Comparison of ENCODE assay signal across 12 cellular contexts in the genomic region with DNA sequence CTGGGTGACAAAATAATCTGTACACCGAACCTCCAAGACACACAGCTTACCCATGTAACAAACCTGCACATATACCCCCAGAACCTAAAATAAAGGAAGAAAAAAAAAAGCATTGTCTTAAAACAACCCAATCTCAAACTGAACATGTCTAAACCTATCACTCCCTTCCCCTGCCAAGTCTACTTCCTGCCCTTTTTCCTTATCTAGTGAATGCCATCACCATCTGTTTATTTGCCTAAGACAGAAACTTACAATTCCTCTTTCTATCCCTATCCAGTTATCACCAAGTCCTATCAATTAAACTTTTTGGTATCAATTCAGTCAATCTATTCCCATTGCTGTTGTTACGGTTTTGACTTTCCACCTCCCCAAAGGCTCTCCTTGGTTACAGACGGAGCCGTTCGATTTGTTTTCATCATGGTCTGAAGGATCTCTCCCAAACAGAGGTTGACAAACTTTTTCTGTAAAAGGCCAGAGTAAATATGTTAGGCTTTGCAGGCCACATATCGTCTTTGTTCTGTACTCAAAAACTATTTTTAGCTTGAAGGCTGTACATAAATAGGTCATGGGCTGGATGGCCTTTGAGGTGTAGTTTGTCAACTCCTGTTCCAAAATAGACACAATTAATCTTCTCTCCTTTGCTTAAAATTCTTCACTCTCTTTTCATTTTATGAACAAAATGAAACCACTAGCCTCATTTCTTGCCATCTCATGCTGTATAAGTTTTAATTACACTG. TPM values are rescaled to one million over a fixed set of nuclear protein-coding genes. Genes with fewer than 3 reads are reported as not detected.
DNase-seq lines count a peak whose midpoint lies in the region; ATAC-seq and TF ChIP-seq lines count a peak whose summit lies in the region.
"Had no signal": no experiment of that assay in that cellular context is flagged by ENCODE, and none has a peak within 500 bp of the region (broad histone marks: within the 10 kb centered on the region; RNA-seq: fewer than 3 reads in every experiment).

No MANE protein-coding gene starts in this region.

- H3K27ac Mint-ChIP-seq in activated T-helper 17 cell treated with anti-CD3 and anti-CD28 coated beads, Interleukin-2, amount 50 U/mL, for 72 hours: peak overlapping the region; percentile 62

- intact Hi-C loops in A673 (cut with micrococcal nuclease; ENCODE audit: unreplicated experiment) (no loop called here), left ventricle myocardium inferior (cut with micrococcal nuclease) (no loop called here)

- H3K9me3 ChIP-seq in A673 (ENCODE audit: low read depth, low read length, poor library complexity, severe bottlenecking) (no peaks in the 10 kb centered on the region), left ventricle myocardium inferior (replicated peaks) (no peaks in the 10 kb centered on the region)

- H3K4me1 ChIP-seq in A673 (ENCODE audit: insufficient read depth, low read length, poor library complexity, severe bottlenecking): no peaks in the 10 kb centered on the region
- H3K4me1 ChIP-seq in left ventricle myocardium inferior: peaks cover 29% of the 10 kb centered on the region

- H3K36me3 Mint-ChIP-seq in activated T-helper 17 cell treated with anti-CD3 and anti-CD28 coated beads, Interleukin-2, amount 50 U/mL, for 72 hours (ENCODE audit: low read depth): peaks cover 92% of the 10 kb centered on the region

- POLR2A ChIA-PET in A673 (lab: Charles Lee; ENCODE audit: low non-redundant PET): interaction anchor here (0.7 kb wide), 1 partner anchor 10 kb away, joined by 10 read pairs; no protein-coding TSS in a partner anchor

- BruUV-seq in A673 (replicated peaks; lab: Mats Ljungman, UMichigan): no TSS peak

- H3K9me3 Mint-ChIP-seq in activated T-helper 17 cell treated with anti-CD3 and anti-CD28 coated beads, Interleukin-2, amount 50 U/mL, for 72 hours: no peaks in the 10 kb centered on the region
- H3K9me3 Mint-ChIP-seq: natural killer cell treated with Interleukin-12 subunit alpha and Interleukin-12 subunit beta and Interleukin-15 and Interleukin-18, amount 100 ng/mL, for 72 hours had no signal

- H3K4me3 Mint-ChIP-seq in activated T-helper 17 cell treated with anti-CD3 and anti-CD28 coated beads, Interleukin-2, amount 50 U/mL, for 72 hours: peak overlapping the region; percentile 15
- H3K4me3 Mint-ChIP-seq: natural killer cell treated with Interleukin-12 subunit alpha and Interleukin-12 subunit beta and Interleukin-15 and Interleukin-18, amount 100 ng/mL, for 72 hours had no signal

- CTCF ChIA-PET in A673 (lab: Charles Lee): no interaction called here

- H3K36me3 ChIP-seq in A673 (ENCODE audit: insufficient read depth, low read length, poor library complexity, severe bottlenecking): peaks cover 57% of the 10 kb centered on the region
- H3K36me3 ChIP-seq in left ventricle myocardium inferior: peaks cover 65% of the 10 kb centered on the region

- H3K27ac ChIP-seq in A673 (ENCODE audit: low read depth, low read length, poor library complexity, severe bottlenecking): peak overlapping the region; percentile 48
- H3K27ac ChIP-seq in left ventricle myocardium inferior (replicated peaks): peak overlapping the region; percentile 76
- H3K27ac ChIP-seq: SK-N-MC had no signal

- H3K27me3 ChIP-seq in A673 (replicated peaks; ENCODE audit: insufficient read depth, low read depth, low read length, poor library complexity) (no peaks in the 10 kb centered on the region), left ventricle myocardium inferior (ENCODE audit: low read depth) (no peaks in the 10 kb centered on the region)

- ATAC-seq in activated T-helper 17 cell treated with anti-CD3 and anti-CD28 coated beads, Interleukin-2, amount 50 U/mL, for 72 hours (replicated peaks): no peak
- no peak for ATAC-seq in GM18868 (IDR thresholded peaks at IDR 0.05; ENCODE audit: unreplicated experiment)
- ATAC-seq: natural killer cell treated with Interleukin-12 subunit alpha and Interleukin-12 subunit beta and Interleukin-15 and Interleukin-18, amount 100 ng/mL, for 72 hours had no signal

- peaks cover 21% of the 10 kb centered on the region for H3K4me1 Mint-ChIP-seq in activated T-helper 17 cell treated with anti-CD3 and anti-CD28 coated beads, Interleukin-2, amount 50 U/mL, for 72 hours

- no peak for TF ChIP-seq CTCF in A673 (conservative IDR thresholded peaks at IDR 0.05; ENCODE audit: low read depth, low read length)
- no peak for TF ChIP-seq CTCF in left ventricle myocardium inferior (IDR thresholded peaks at IDR 0.05; ENCODE audit: borderline replicate concordance)

- no peak overlapping the region for H3K4me3 ChIP-seq in A673 (ENCODE audit: low read depth, low read length, poor library complexity, severe bottlenecking)
- H3K4me3 ChIP-seq in left ventricle myocardium inferior: peak overlapping the region; percentile 2
- H3K4me3 ChIP-seq: SK-N-MC had no signal

- no peaks in the 10 kb centered on the region for H3K27me3 Mint-ChIP-seq in activated T-helper 17 cell treated with anti-CD3 and anti-CD28 coated beads, Interleukin-2, amount 50 U/mL, for 72 hours
- H3K27me3 Mint-ChIP-seq: natural killer cell treated with Interleukin-12 subunit alpha and Interleukin-12 subunit beta and Interleukin-15 and Interleukin-18, amount 100 ng/mL, for 72 hours had no signal

- no peak for DNase-seq in A673 (ENCODE audit: low spot score)
- DNase-seq in GF-D8 (lab: John Stamatoyannopoulos, UW): peak; percentile 8
- no peak for DNase-seq in left ventricle myocardium inferior
- DNase-seq in NCI-H510A treated with DMSO at 0.1 percent for 48 hours (lab: John Stamatoyannopoulos, UW): no peak
- no peak for DNase-seq in cortex of kidney (lab: John Stamatoyannopoulos, UW)
- no peak for DNase-seq in NCI-H1092 treated with DMSO at 0.1 percent for 48 hours (lab: John Stamatoyannopoulos, UW)
- DNase-seq: activated CD4-positive, alpha-beta T cell treated with anti-CD3 and anti-CD28 coated beads, Interleukin-2, amount 50 U/mL, for 48 hours; NCI-H1105 had no signal

RNA-seq across cellular contexts. Expression of gene NOL8, which starts 12.1 kb away (rescaled TPM):
- total RNA-seq in A673 (2021) (53.4 and 59.7 TPM in 2 replicates), left ventricle myocardium inferior (12.7 TPM)
- total RNA-seq in activated T-helper 17 cell treated with anti-CD3 and anti-CD28 coated beads, Interleukin-2, amount 50 U/mL, for 72 hours: 10 to 100 TPM; 62.3 to 62.7 TPM

RNA-seq across cellular contexts. Expression of gene CENPP, which starts 12.7 kb away (rescaled TPM):
- 15.6 and 17.4 TPM in 2 replicates for total RNA-seq in A673 (2021)
- 10 to 100 TPM; 19.3 to 31.5 TPM for total RNA-seq in activated T-helper 17 cell treated with anti-CD3 and anti-CD28 coated beads, Interleukin-2, amount 50 U/mL, for 72 hours
- 5.4 TPM for total RNA-seq in left ventricle myocardium inferior

RNA-seq across cellular contexts. Expression of gene IARS1, which starts 19.6 kb away (rescaled TPM):
- total RNA-seq in A673 (2021) (273 and 315 TPM in 2 replicates), left ventricle myocardium inferior (54.2 TPM)
- 100 to 1,000 TPM; 130 to 206 TPM for total RNA-seq in activated T-helper 17 cell treated with anti-CD3 and anti-CD28 coated beads, Interleukin-2, amount 50 U/mL, for 72 hours
